12 cellular contexts compared by ENCODE assay signal in genomic region chrX:124299323-124299722, GRCh38. TPM values are rescaled to one million over a fixed set of nuclear protein-coding genes. Genes with fewer than 3 reads are reported as not detected.
"Had no signal": no experiment of that assay in that cellular context is flagged by ENCODE, and none has a peak within 500 bp of the region (broad histone marks: within the 10 kb centered on the region; RNA-seq: fewer than 3 reads in every experiment).

No MANE protein-coding gene starts in this region.

RNA-seq across cellular contexts. Expression of gene TEX13D, which starts 33.1 kb away (rescaled TPM):
- total RNA-seq: subcutaneous adipose tissue, suprapubic skin, thoracic aorta, thyroid gland, tibial nerve, upper lobe of left lung, upper lobe of right lung, ureter, urinary bladder, uterus, vagina had no signal
- polyA plus RNA-seq: urinary bladder had no signal

RNA-seq across cellular contexts. Expression of gene SH2D1A, which starts 47.0 kb away (rescaled TPM):
- total RNA-seq: testis, ureter had no signal
